Comparison of ENCODE assay signal across 8 cellular contexts in the genomic region with DNA sequence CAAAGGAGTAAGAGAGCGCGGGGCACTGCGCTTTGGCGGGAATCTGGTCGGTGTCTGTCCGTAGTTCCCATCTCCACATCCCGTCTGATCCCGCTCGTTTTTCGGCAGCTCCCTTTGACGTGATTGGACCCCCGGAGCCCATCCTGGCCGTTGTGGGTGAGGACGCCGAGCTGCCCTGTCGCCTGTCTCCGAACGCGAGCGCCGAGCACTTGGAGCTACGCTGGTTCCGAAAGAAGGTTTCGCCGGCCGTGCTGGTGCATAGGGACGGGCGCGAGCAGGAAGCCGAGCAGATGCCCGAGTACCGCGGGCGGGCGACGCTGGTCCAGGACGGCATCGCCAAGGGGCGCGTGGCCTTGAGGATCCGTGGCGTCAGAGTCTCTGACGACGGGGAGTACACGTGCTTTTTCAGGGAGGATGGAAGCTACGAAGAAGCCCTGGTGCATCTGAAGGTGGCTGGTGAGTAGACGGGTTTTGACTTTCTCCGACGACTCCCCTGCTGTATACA. TPM values are rescaled to one million over a fixed set of nuclear protein-coding genes. Genes with fewer than 3 reads are reported as not detected.
DNase-seq lines count a peak whose midpoint lies in the region; TF ChIP-seq lines count a peak whose summit lies in the region.

No MANE protein-coding gene starts in this region.

- H3K36me3 ChIP-seq in colonic mucosa, result no peaks in the 10 kb centered on the region

- H3K9ac ChIP-seq in colonic mucosa (ENCODE audit: low read depth in 2 of 2, low read length in 2 of 2), result peak overlapping the region in 1 of 2 donors; percentile 43

- H3K4me1 ChIP-seq in colonic mucosa, result peaks cover 3% of the 10 kb centered on the region

- H3K9me3 ChIP-seq in colonic mucosa, result no peaks in the 10 kb centered on the region

- H3K4me3 ChIP-seq in colonic mucosa, result peak overlapping the region; percentile 25

- intact Hi-C loops in colonic mucosa (cut with DNase I), result no loop called here

- H3K27me3 ChIP-seq in colonic mucosa, result peaks cover 26% of the 10 kb centered on the region

- in situ Hi-C loops in GM13977 (cut with MboI; ENCODE audit: low pct_unique_long_range_greater_than_20kb, low sequenced_read_pairs, unreplicated experiment), result no loop called here

- no peak for TF ChIP-seq CTCF in GM13977 (IDR thresholded peaks at IDR 0.05; ENCODE audit: extremely low read depth, insufficient read depth, missing control alignments)
- TF ChIP-seq CTCF in VCaP (conservative IDR thresholded peaks at IDR 0.05), result no peak
- no peak for TF ChIP-seq CTCF in colonic mucosa (IDR thresholded peaks at IDR 0.05)

- DNase-seq in GM13977 (ENCODE audit: low spot score) (peak; percentile 31), colonic mucosa (no peak), medulla oblongata (ENCODE audit: extremely low spot score) (peak; percentile 11), NCI-H2171 treated with DMSO at 0.1 percent for 48 hours (lab: John Stamatoyannopoulos, UW) (no peak), NCI-H1436 (lab: John Stamatoyannopoulos, UW) (no peak), LoVo (ENCODE audit: low spot score) (no peak)
- peak; percentile 4 to 67 (median 19) for DNase-seq in stimulated activated naive CD4-positive, alpha-beta T cell (lab: John Stamatoyannopoulos, UW)

- peak overlapping the region; percentile 82 for H3K27ac ChIP-seq in VCaP
- no peak overlapping the region for H3K27ac ChIP-seq in colonic mucosa

RNA-seq across cellular contexts. Expression of a gene that starts 1.4 kb away (rescaled TPM):
- not detected for total RNA-seq in colonic mucosa

RNA-seq across cellular contexts. Expression of a gene that starts 36.6 kb away (rescaled TPM):
- total RNA-seq in colonic mucosa, result 10 to 100 TPM; 40.6 to 56.0 TPM

RNA-seq across cellular contexts. Expression of a gene that starts 43.8 kb away (rescaled TPM):
- 10 to 100 TPM; 17.8 to 27.8 TPM for total RNA-seq in colonic mucosa

Comparison
In these comparisons a context has a peak if more than half of its experiments do, and no peak if none do; other contexts are left out.
1. DNase-seq: peak in GM13977 (single experiment), medulla oblongata (single experiment) and stimulated activated naive CD4-positive, alpha-beta T cell (6 of 6); none in colonic mucosa (single experiment), NCI-H2171 treated with DMSO at 0.1 percent for 48 hours (single experiment), NCI-H1436 (single experiment) and LoVo (single experiment).